In genomic region chr6:68689910-68690309, GRCh38 we compare ENCODE assay signal across 28 cellular contexts. TPM values are rescaled to one million over a fixed set of nuclear protein-coding genes. Genes with fewer than 3 reads are reported as not detected.
DNase-seq lines count a peak whose midpoint lies in the region; ATAC-seq and TF ChIP-seq lines count a peak whose summit lies in the region.
"Had no signal": no experiment of that assay in that cellular context is flagged by ENCODE, and none has a peak within 500 bp of the region (broad histone marks: within the 10 kb centered on the region; RNA-seq: fewer than 3 reads in every experiment).

No MANE protein-coding gene starts in this region.

- H3K9me3 ChIP-seq in A673 (ENCODE audit: low read depth, low read length, poor library complexity, severe bottlenecking) (no peaks in the 10 kb centered on the region), H9 (ENCODE audit: control insufficient read depth, low read depth, low read length) (no peaks in the 10 kb centered on the region)
- H3K9me3 ChIP-seq: adrenal gland, body of pancreas, left ventricle myocardium inferior, ovary, SK-N-SH had no signal

- peaks cover 5 to 9% of the 10 kb centered on the region in 2 experiments for H3K4me1 Mint-ChIP-seq in H9
- H3K4me1 Mint-ChIP-seq in stimulated activated naive CD8-positive, alpha-beta T cell treated with anti-CD3 and anti-CD28 coated beads, Interleukin-15, amount 100 ng/mL, for 72 hours: no peaks in the 10 kb centered on the region
- H3K4me1 Mint-ChIP-seq: activated CD4-positive, alpha-beta memory T cell treated with anti-CD3 and anti-CD28 coated beads, Interleukin-2, amount 10 ng/mL, durations not matched to agents 7 days and 5 days; activated naive CD4-positive, alpha-beta T cell treated with anti-CD3 and anti-CD28 coated beads, Interleukin-2, amount 10 ng/mL, durations not matched to agents 7 days and 5 days; stimulated activated memory B cell treated with anti-CD40 and anti-IgM and Interleukin-4, amounts not matched to agents 10 μg/mL and 1 μg/mL and 100 μg/mL, for 72 hours had no signal

- peak overlapping the region; percentile 35 for H2BK12ac ChIP-seq in H9 (ENCODE audit: insufficient read length, low read depth, low read length)

- H2BK20ac ChIP-seq in H9 (ENCODE audit: low read depth, low read length, poor library complexity, severe bottlenecking): no peak overlapping the region

- BruUV-seq in A673 (replicated peaks; lab: Mats Ljungman, UMichigan): no TSS peak

- no peak overlapping the region for H3K9ac ChIP-seq in H9 (ENCODE audit: extremely low read depth, insufficient read length, low read length)
- H3K9ac ChIP-seq: SK-N-SH had no signal

- H2BK120ac ChIP-seq in H9 (ENCODE audit: low read depth, low read length, poor library complexity, severe bottlenecking): no peak overlapping the region

- no peak overlapping the region for H3K4me3 Mint-ChIP-seq in H9
- no peak overlapping the region for H3K4me3 Mint-ChIP-seq in stimulated activated naive CD8-positive, alpha-beta T cell treated with anti-CD3 and anti-CD28 coated beads, Interleukin-15, amount 100 ng/mL, for 72 hours
- H3K4me3 Mint-ChIP-seq: activated CD4-positive, alpha-beta memory T cell treated with anti-CD3 and anti-CD28 coated beads, Interleukin-2, amount 10 ng/mL, durations not matched to agents 7 days and 5 days; activated naive CD4-positive, alpha-beta T cell treated with anti-CD3 and anti-CD28 coated beads, Interleukin-2, amount 10 ng/mL, durations not matched to agents 7 days and 5 days; stimulated activated memory B cell treated with anti-CD40 and anti-IgM and Interleukin-4, amounts not matched to agents 10 μg/mL and 1 μg/mL and 100 μg/mL, for 72 hours; type B pancreatic cell had no signal

- TF ChIP-seq POLR2A in GM18505 (IDR thresholded peaks at IDR 0.05; ENCODE audit: borderline replicate concordance, extremely low read depth, insufficient read depth, insufficient read length): no peak

- no peak overlapping the region for H2AK5ac ChIP-seq in H9 (ENCODE audit: insufficient read length, low read length)

- H3K23me2 ChIP-seq in H9 (ENCODE audit: insufficient read length, low read depth, low read length, poor library complexity, severe bottlenecking): no peaks in the 10 kb centered on the region

- no peaks in the 10 kb centered on the region for H3K27me3 ChIP-seq in A673 (replicated peaks; ENCODE audit: insufficient read depth, low read depth, low read length, poor library complexity)
- H3K27me3 ChIP-seq in H9 (ENCODE audit: insufficient read depth, low read length): no peaks in the 10 kb centered on the region
- H3K27me3 ChIP-seq: adrenal gland, body of pancreas, ovary had no signal

- no peak overlapping the region for H3K14ac ChIP-seq in H9 (ENCODE audit: insufficient read depth, low read length)

- TF ChIP-seq CTCF in A673 (conservative IDR thresholded peaks at IDR 0.05; ENCODE audit: low read depth, low read length) (no peak), H9 (conservative IDR thresholded peaks at IDR 0.05) (no peak)

- no peak overlapping the region for H2BK15ac ChIP-seq in H9 (ENCODE audit: low read depth, low read length)

- POLR2A ChIA-PET in A673 (lab: Charles Lee; ENCODE audit: low non-redundant PET): no interaction called here

- H3K4me1 ChIP-seq in A673 (ENCODE audit: insufficient read depth, low read length, poor library complexity, severe bottlenecking) (peaks cover 33% of the 10 kb centered on the region), H9 (ENCODE audit: insufficient read depth, low read length) (no peaks in the 10 kb centered on the region)
- H3K4me1 ChIP-seq: adrenal gland, body of pancreas, left ventricle myocardium inferior had no signal

- H2BK5ac ChIP-seq in H9 (ENCODE audit: insufficient read length, low read length): no peak overlapping the region

- H3K27me3 Mint-ChIP-seq in H9 (ENCODE audit: low read depth): no peaks in the 10 kb centered on the region
- H3K27me3 Mint-ChIP-seq in stimulated activated naive CD8-positive, alpha-beta T cell treated with anti-CD3 and anti-CD28 coated beads, Interleukin-15, amount 100 ng/mL, for 72 hours: no peaks in the 10 kb centered on the region
- H3K27me3 Mint-ChIP-seq: activated CD4-positive, alpha-beta memory T cell treated with anti-CD3 and anti-CD28 coated beads, Interleukin-2, amount 10 ng/mL, durations not matched to agents 7 days and 5 days; activated naive CD4-positive, alpha-beta T cell treated with anti-CD3 and anti-CD28 coated beads, Interleukin-2, amount 10 ng/mL, durations not matched to agents 7 days and 5 days; stimulated activated memory B cell treated with anti-CD40 and anti-IgM and Interleukin-4, amounts not matched to agents 10 μg/mL and 1 μg/mL and 100 μg/mL, for 72 hours; type B pancreatic cell had no signal

- no peaks in the 10 kb centered on the region for H3K79me2 ChIP-seq in H9 (ENCODE audit: insufficient read depth, low read length)

- intact Hi-C loops in A673 (cut with micrococcal nuclease; ENCODE audit: unreplicated experiment): no loop called here

- no peak overlapping the region for H3K27ac Mint-ChIP-seq in H9
- no peak overlapping the region for H3K27ac Mint-ChIP-seq in stimulated activated naive CD8-positive, alpha-beta T cell treated with anti-CD3 and anti-CD28 coated beads, Interleukin-15, amount 100 ng/mL, for 72 hours
- H3K27ac Mint-ChIP-seq: activated CD4-positive, alpha-beta memory T cell treated with anti-CD3 and anti-CD28 coated beads, Interleukin-2, amount 10 ng/mL, durations not matched to agents 7 days and 5 days; activated naive CD4-positive, alpha-beta T cell treated with anti-CD3 and anti-CD28 coated beads, Interleukin-2, amount 10 ng/mL, durations not matched to agents 7 days and 5 days; stimulated activated memory B cell treated with anti-CD40 and anti-IgM and Interleukin-4, amounts not matched to agents 10 μg/mL and 1 μg/mL and 100 μg/mL, for 72 hours; type B pancreatic cell had no signal

- WGBS in H9 (ENCODE audit: extremely low coverage, insufficient read length, low lambda C conversion rate): no CpG with 5 or more reads among the region's 1 CpG

- H3K23ac ChIP-seq in H9 (ENCODE audit: insufficient read length, low read depth, low read length): no peak overlapping the region

- no peak overlapping the region for H3K18ac ChIP-seq in H9 (ENCODE audit: insufficient read length, low read depth, low read length)

- DNase-seq in A673 (ENCODE audit: low spot score) (peak; percentile 35), H9 (no peak), NCI-H345 treated with DMSO at 0.1 percent for 48 hours (lab: John Stamatoyannopoulos, UW; ENCODE audit: unreplicated experiment) (peak; percentile 40), DMS 273 treated with DMSO at 0.1 percent for 48 hours (lab: John Stamatoyannopoulos, UW) (no peak), NOMO-1 (lab: John Stamatoyannopoulos, UW; ENCODE audit: unreplicated experiment in 2 of 2) (no peak)
- no peak for DNase-seq in stimulated activated naive CD8-positive, alpha-beta T cell treated with anti-CD3 and anti-CD28 coated beads, Interleukin-15, amount 100 ng/mL, for 72 hours
- DNase-seq: activated CD4-positive, alpha-beta memory T cell treated with anti-CD3 and anti-CD28 coated beads, Interleukin-2, amount 10 ng/mL, durations not matched to agents 7 days and 5 days; activated CD4-positive, CD25-positive, alpha-beta regulatory T cell; activated naive CD4-positive, alpha-beta T cell treated with anti-CD3 and anti-CD28 coated beads, Interleukin-2, amount 10 ng/mL, durations not matched to agents 7 days and 5 days; adrenal gland; body of pancreas; dermis blood vessel endothelial cell; head of caudate nucleus; KBM-7; left ventricle myocardium inferior; mesendoderm; NCI-H146; NCI-H2171 treated with DMSO at 0.1 percent for 48 hours; NCI-H526 treated with DMSO at 0.1 percent for 48 hours; ovary; SK-N-SH had no signal

- no peak overlapping the region for H3K4me3 ChIP-seq in A673 (ENCODE audit: low read depth, low read length, poor library complexity, severe bottlenecking)
- H3K4me3 ChIP-seq: adrenal gland, body of pancreas, left ventricle myocardium inferior, ovary had no signal

- no peak overlapping the region for H4K91ac ChIP-seq in H9 (ENCODE audit: insufficient read length, low read depth, low read length)

- CTCF ChIA-PET in A673 (lab: Charles Lee): no interaction called here

- H4K20me1 ChIP-seq in H9 (ENCODE audit: control insufficient read depth, insufficient read depth, insufficient read length): no peaks in the 10 kb centered on the region

- H2AFZ ChIP-seq in H9 (ENCODE audit: low read length): no peak overlapping the region

- H4K5ac ChIP-seq in H9 (ENCODE audit: insufficient read length, low read depth, low read length): peak overlapping the region; percentile 92

- H3K4ac ChIP-seq in H9 (ENCODE audit: low read depth, low read length): no peak overlapping the region

- no peak for ATAC-seq in stimulated activated naive CD8-positive, alpha-beta T cell treated with anti-CD3 and anti-CD28 coated beads, Interleukin-15, amount 100 ng/mL, for 72 hours
- ATAC-seq in GM18505 (IDR thresholded peaks at IDR 0.05; ENCODE audit: unreplicated experiment): no peak
- ATAC-seq: body of pancreas, esophagus mucosa had no signal

- H4K8ac ChIP-seq in H9 (replicated peaks; ENCODE audit: insufficient read length, low read depth, low read length): no peak overlapping the region

- H3K27ac ChIP-seq in A673 (ENCODE audit: low read depth, low read length, poor library complexity, severe bottlenecking) (peak overlapping the region; percentile 47), H9 (ENCODE audit: insufficient read length, low read depth, low read length) (no peak overlapping the region), cingulate gyrus (ENCODE audit: low read depth, low read length) (peak overlapping the region; percentile 43)
- H3K27ac ChIP-seq: adrenal gland, body of pancreas, left ventricle myocardium inferior, ovary, RWPE1 had no signal

- no peaks in the 10 kb centered on the region for H3K36me3 Mint-ChIP-seq in H9 (ENCODE audit: insufficient read depth in 1 of 3, low read depth in 3 of 3)
- H3K36me3 Mint-ChIP-seq: activated naive CD4-positive, alpha-beta T cell treated with anti-CD3 and anti-CD28 coated beads, Interleukin-2, amount 10 ng/mL, durations not matched to agents 7 days and 5 days; stimulated activated memory B cell treated with anti-CD40 and anti-IgM and Interleukin-4, amounts not matched to agents 10 μg/mL and 1 μg/mL and 100 μg/mL, for 72 hours; type B pancreatic cell had no signal

- H3K56ac ChIP-seq in H9 (ENCODE audit: insufficient read length, low read depth, low read length): no peak overlapping the region

- H3K36me3 ChIP-seq in A673 (ENCODE audit: insufficient read depth, low read length, poor library complexity, severe bottlenecking): no peaks in the 10 kb centered on the region
- H3K36me3 ChIP-seq: adrenal gland, left ventricle myocardium inferior, ovary had no signal

- H3K4me2 ChIP-seq in H9 (ENCODE audit: insufficient read depth, insufficient read length, low read length): no peak overlapping the region
- H3K4me2 ChIP-seq: SK-N-SH had no signal

- H3K9me3 Mint-ChIP-seq in H9: no peaks in the 10 kb centered on the region
- H3K9me3 Mint-ChIP-seq in stimulated activated naive CD8-positive, alpha-beta T cell treated with anti-CD3 and anti-CD28 coated beads, Interleukin-15, amount 100 ng/mL, for 72 hours: no peaks in the 10 kb centered on the region
- H3K9me3 Mint-ChIP-seq: activated CD4-positive, alpha-beta memory T cell treated with anti-CD3 and anti-CD28 coated beads, Interleukin-2, amount 10 ng/mL, durations not matched to agents 7 days and 5 days; activated naive CD4-positive, alpha-beta T cell treated with anti-CD3 and anti-CD28 coated beads, Interleukin-2, amount 10 ng/mL, durations not matched to agents 7 days and 5 days; stimulated activated memory B cell treated with anti-CD40 and anti-IgM and Interleukin-4, amounts not matched to agents 10 μg/mL and 1 μg/mL and 100 μg/mL, for 72 hours; type B pancreatic cell had no signal

- no peaks in the 10 kb centered on the region for H3K79me1 ChIP-seq in H9 (ENCODE audit: insufficient read depth, low read depth, low read length, poor library complexity, severe bottlenecking)

- no peak overlapping the region for H3T11ph ChIP-seq in H9 (ENCODE audit: low read length)

RNA-seq across cellular contexts. Expression of gene ADGRB3, which starts 54.8 kb away (rescaled TPM):
- total RNA-seq in A673 (2021): 7.7 and 8.1 TPM in 2 replicates
- 0.22 and 0.37 TPM in 2 replicates for total RNA-seq in H9 (2021)
- total RNA-seq: activated CD4-positive, alpha-beta memory T cell treated with anti-CD3 and anti-CD28 coated beads, Interleukin-2, amount 10 ng/mL, durations not matched to agents 7 days and 5 days; dermis blood vessel endothelial cell; T-helper 1 cell treated with Interleukin-12 subunit alpha and Interleukin-12 subunit beta and Interleukin-4 antibody, amounts not matched to agents 30 ng/mL and 1 ng/mL, for 36 hours had no signal

Comparison
In these comparisons a context has a peak if more than half of its experiments do, and no peak if none do; other contexts are left out.
1. DNase-seq: peak in A673 (single experiment) and NCI-H345 treated with DMSO at 0.1 percent for 48 hours (single experiment); none in H9 (single experiment), stimulated activated naive CD8-positive, alpha-beta T cell treated with anti-CD3 and anti-CD28 coated beads, Interleukin-15, amount 100 ng/mL, for 72 hours (0 of 2), DMS 273 treated with DMSO at 0.1 percent for 48 hours (single experiment) and NOMO-1 (0 of 2).